Comparison of ENCODE assay signal across 3 cellular contexts in the genomic region with DNA sequence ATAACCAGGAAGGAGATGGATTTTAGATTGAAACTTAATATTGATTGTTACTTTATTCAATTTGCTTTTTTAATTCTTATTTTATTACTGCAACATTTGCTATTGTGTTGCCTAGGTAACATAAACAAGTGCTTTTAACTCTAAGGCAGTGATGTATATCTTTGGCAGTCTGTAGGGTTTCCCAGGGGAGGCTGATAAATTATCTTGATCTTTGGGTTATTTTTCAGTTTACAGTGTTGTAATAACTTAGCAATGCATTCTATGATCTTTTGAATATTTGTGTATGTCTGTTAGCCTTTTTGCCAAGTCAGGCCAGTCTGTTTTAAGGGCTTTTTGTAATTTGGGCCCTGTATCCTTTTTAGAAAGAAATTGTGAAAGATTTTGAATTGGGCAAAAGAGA.
TF ChIP-seq lines count a peak whose summit lies in the region.

No MANE protein-coding gene starts in this region.

TF ChIP-seq in SK-N-SH treated with all-trans-retinoic acid at 6 μM for 48 hours, 23 proteins besides CTCF, POLR2A, EP300 and RAD21 (continued from another document):
- no peak for TF ChIP-seq ARNTL (CRISPR knock-in tag; IDR thresholded peaks at IDR 0.05; ENCODE audit: borderline replicate concordance, low read depth)
- no peak for TF ChIP-seq SNAI2 (CRISPR knock-in tag; IDR thresholded peaks at IDR 0.05)
TF ChIP-seq in SK-N-SH treated with all-trans-retinoic acid at 6 μM for 48 hours: peak in this region for 1.

TF ChIP-seq in SK-N-SH, 30 proteins besides CTCF, POLR2A, EP300 and RAD21 (continued from another document):
- TF ChIP-seq MEF2A (IDR thresholded peaks at IDR 0.05; ENCODE audit: borderline replicate concordance, low read depth), result no peak
- no peak for TF ChIP-seq EZH2phosphoT487 (IDR thresholded peaks at IDR 0.05; ENCODE audit: borderline replicate concordance, low read depth)
- no peak for TF ChIP-seq ELF1 (IDR thresholded peaks at IDR 0.05)
- no peak for TF ChIP-seq RFX5 (IDR thresholded peaks at IDR 0.05; ENCODE audit: low read length)
- TF ChIP-seq, protein P1, sequence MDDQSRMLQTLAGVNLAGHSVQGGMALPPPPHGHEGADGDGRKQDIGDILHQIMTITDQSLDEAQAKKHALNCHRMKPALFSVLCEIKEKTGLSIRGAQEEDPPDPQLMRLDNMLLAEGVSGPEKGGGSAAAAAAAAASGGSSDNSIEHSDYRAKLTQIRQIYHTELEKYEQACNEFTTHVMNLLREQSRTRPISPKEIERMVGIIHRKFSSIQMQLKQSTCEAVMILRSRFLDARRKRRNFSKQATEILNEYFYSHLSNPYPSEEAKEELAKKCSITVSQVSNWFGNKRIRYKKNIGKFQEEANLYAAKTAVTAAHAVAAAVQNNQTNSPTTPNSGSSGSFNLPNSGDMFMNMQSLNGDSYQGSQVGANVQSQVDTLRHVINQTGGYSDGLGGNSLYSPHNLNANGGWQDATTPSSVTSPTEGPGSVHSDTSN (IDR thresholded peaks at IDR 0.05), result no peak
- no peak for TF ChIP-seq TCF12 (IDR thresholded peaks at IDR 0.05)

TF ChIP-seq in HEK293T, 16 proteins besides CTCF, POLR2A, EP300 and RAD21 (continued from another document):
- TF ChIP-seq BHLHE40 (IDR thresholded peaks at IDR 0.05; ENCODE audit: borderline replicate concordance) (no peak), SP1 (IDR thresholded peaks at IDR 0.05) (no peak), ELF4 (IDR thresholded peaks at IDR 0.05) (no peak), LEF1 (IDR thresholded peaks at IDR 0.05; ENCODE audit: borderline replicate concordance) (no peak), FOXM1 (IDR thresholded peaks at IDR 0.05; ENCODE audit: borderline replicate concordance) (no peak), FOXA1 (IDR thresholded peaks at IDR 0.05) (no peak), ZNF384 (IDR thresholded peaks at IDR 0.05) (no peak), HDGF (IDR thresholded peaks at IDR 0.05; ENCODE audit: borderline replicate concordance) (no peak), ARNT (IDR thresholded peaks at IDR 0.05) (no peak), TARDBP (IDR thresholded peaks at IDR 0.05) (no peak), CTBP1 (IDR thresholded peaks at IDR 0.05; ENCODE audit: borderline replicate concordance) (no peak), SUZ12 (IDR thresholded peaks at IDR 0.05) (no peak), L3MBTL2 (conservative IDR thresholded peaks at IDR 0.05) (no peak)
- TF ChIP-seq, protein P2, sequence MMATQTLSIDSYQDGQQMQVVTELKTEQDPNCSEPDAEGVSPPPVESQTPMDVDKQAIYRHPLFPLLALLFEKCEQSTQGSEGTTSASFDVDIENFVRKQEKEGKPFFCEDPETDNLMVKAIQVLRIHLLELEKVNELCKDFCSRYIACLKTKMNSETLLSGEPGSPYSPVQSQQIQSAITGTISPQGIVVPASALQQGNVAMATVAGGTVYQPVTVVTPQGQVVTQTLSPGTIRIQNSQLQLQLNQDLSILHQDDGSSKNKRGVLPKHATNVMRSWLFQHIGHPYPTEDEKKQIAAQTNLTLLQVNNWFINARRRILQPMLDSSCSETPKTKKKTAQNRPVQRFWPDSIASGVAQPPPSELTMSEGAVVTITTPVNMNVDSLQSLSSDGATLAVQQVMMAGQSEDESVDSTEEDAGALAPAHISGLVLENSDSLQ (IDR thresholded peaks at IDR 0.05), result no peak
